Comparison of ENCODE assay signal across 8 cellular contexts in genomic region chr12:108734200-108734906, GRCh38. TPM values are rescaled to one million over a fixed set of nuclear protein-coding genes. Genes with fewer than 3 reads are reported as not detected.
DNase-seq lines count a peak whose midpoint lies in the region; ATAC-seq and TF ChIP-seq lines count a peak whose summit lies in the region.

No MANE protein-coding gene starts in this region.

- H3K4me3 ChIP-seq in BLaER1 treated with 17β-estradiol and CSF1 and Interleukin-3, amounts not matched to agents 10 nM and 100 nM, result no peak overlapping the region
- no peak overlapping the region for H3K4me3 ChIP-seq in tibial nerve

- no peaks in the 10 kb centered on the region; the same call in 1 of the 2 replicates for H3K27me3 Mint-ChIP-seq in WTC11 (ENCODE audit: low read depth)
- peaks cover 12 to 20% (median 13%) of the 10 kb centered on the region in 3 donors for H3K27me3 Mint-ChIP-seq in immature natural killer cell (ENCODE audit: low read depth in 3 of 3)

- TF ChIP-seq CTCF in WTC11 (IDR thresholded peaks at IDR 0.05) (no peak), tibial nerve (IDR thresholded peaks at IDR 0.05) (no peak)

- H3K9me3 Mint-ChIP-seq in WTC11 (peaks cover 7% of the 10 kb centered on the region), immature natural killer cell (no peaks in the 10 kb centered on the region)

- TF ChIP-seq POLR2A in tibial nerve (IDR thresholded peaks at IDR 0.05), result no peak

- peak; percentile 75 for DNase-seq in HK-2 (ENCODE audit: unreplicated experiment)
- DNase-seq in WTC11 (ENCODE audit: low spot score), result no peak
- DNase-seq in immature natural killer cell, result no peak
- no peak for DNase-seq in tibial nerve (ENCODE audit: low spot score in 2 of 2)
- DNase-seq in HEK293T (ENCODE audit: extremely low spot score), result no peak
- no peak for DNase-seq in ecto neural progenitor cell (ENCODE audit: low spot score)

- no peaks in the 10 kb centered on the region for H3K9me3 ChIP-seq in BLaER1 treated with 17β-estradiol and CSF1 and Interleukin-3, amounts not matched to agents 10 nM and 100 nM (replicated peaks in 1 of 11)
- H3K9me3 ChIP-seq in tibial nerve, result no peaks in the 10 kb centered on the region

- no peaks in the 10 kb centered on the region for H3K27me3 ChIP-seq in BLaER1 treated with 17β-estradiol and CSF1 and Interleukin-3, amounts not matched to agents 10 nM and 100 nM
- H3K27me3 ChIP-seq in tibial nerve, result no peaks in the 10 kb centered on the region

- TF ChIP-seq EP300 in tibial nerve (IDR thresholded peaks at IDR 0.05), result no peak

- 44 to 45% methylated on average over 9 of the region's 9 CpGs for whole genome bisulfite sequencing in tibial nerve, 2 donors

- H3K36me3 Mint-ChIP-seq in WTC11 (no peaks in the 10 kb centered on the region), immature natural killer cell (no peaks in the 10 kb centered on the region)

- H3K4me3 Mint-ChIP-seq in WTC11, result no peak overlapping the region
- peak overlapping the region in 1 of 5 donors; percentile 15 for H3K4me3 Mint-ChIP-seq in immature natural killer cell

- CTCF ChIA-PET in WTC11 (lab: Charles Lee), result no interaction called here
- CTCF ChIA-PET in HEK293T (lab: Yijun Ruan, JAX), result no interaction called here

- H3K36me3 ChIP-seq in BLaER1 treated with 17β-estradiol and CSF1 and Interleukin-3, amounts not matched to agents 10 nM and 100 nM, result no peaks in the 10 kb centered on the region
- H3K36me3 ChIP-seq in tibial nerve, result no peaks in the 10 kb centered on the region

- H3K27ac ChIP-seq in BLaER1 treated with 17β-estradiol and CSF1 and Interleukin-3, amounts not matched to agents 10 nM and 100 nM, result peak overlapping the region in 4 of 11 experiments; percentile 2 to 74 (median 61); a peak in 7 of 22 replicates
- peak overlapping the region; percentile 48 to 99 (median 74) for H3K27ac ChIP-seq in tibial nerve

- peaks cover 22% of the 10 kb centered on the region for H3K4me1 Mint-ChIP-seq in WTC11
- H3K4me1 Mint-ChIP-seq in immature natural killer cell, result peaks cover 23 to 24% of the 10 kb centered on the region in 2 donors

- H3K4me2 ChIP-seq in BLaER1 treated with 17β-estradiol and CSF1 and Interleukin-3, amounts not matched to agents 10 nM and 100 nM, result peak overlapping the region in 6 of 11 experiments; percentile 9 to 83 (median 70); a peak in 10 of 22 replicates

- peak overlapping the region in 4 of 11 experiments; percentile 24 to 57 (median 28); a peak in 4 of 22 replicates for H3K9ac ChIP-seq in BLaER1 treated with 17β-estradiol and CSF1 and Interleukin-3, amounts not matched to agents 10 nM and 100 nM

- H3K4me1 ChIP-seq in BLaER1 treated with 17β-estradiol and CSF1 and Interleukin-3, amounts not matched to agents 10 nM and 100 nM, result peaks cover 13 to 44% (median 24%) of the 10 kb centered on the region in 10 experiments
- H3K4me1 ChIP-seq in tibial nerve, result peaks cover 0 to 24% (median 9%) of the 10 kb centered on the region in 4 donors

- H3K27ac Mint-ChIP-seq in WTC11, result peak overlapping the region; percentile 74; the same call in 1 of the 2 replicates
- peak overlapping the region in 5 of 6 donors; percentile 22 to 61 (median 53) for H3K27ac Mint-ChIP-seq in immature natural killer cell

- POLR2A ChIA-PET in WTC11 (lab: Charles Lee) (interaction anchor here (0.7 to 0.9 kb wide), 2 partner anchors 36 to 69 kb away, joined by 3 read pairs; no protein-coding TSS in a partner anchor), HEK293T (lab: Yijun Ruan, JAX) (no interaction called here)

- peaks cover 0 to 17% (median 7%) of the 10 kb centered on the region in 11 experiments; a peak in 10 of 22 replicates for H4K20me1 ChIP-seq in BLaER1 treated with 17β-estradiol and CSF1 and Interleukin-3, amounts not matched to agents 10 nM and 100 nM

- no peak for ATAC-seq in WTC11
- no peak for ATAC-seq in GM18858 (IDR thresholded peaks at IDR 0.05; ENCODE audit: unreplicated experiment)

TF ChIP-seq in WTC11, 78 proteins besides CTCF, POLR2A, EP300 and RAD21 (continues in another document):
- TF ChIP-seq ZNF281 (CRISPR knock-in tag; IDR thresholded peaks at IDR 0.05) (no peak), TP53 (CRISPR knock-in tag; IDR thresholded peaks at IDR 0.05) (no peak), NFE2L1 (CRISPR knock-in tag; IDR thresholded peaks at IDR 0.05) (no peak), ZMAT4 (CRISPR knock-in tag; IDR thresholded peaks at IDR 0.05) (no peak), FOXK1 (CRISPR knock-in tag; IDR thresholded peaks at IDR 0.05) (no peak), ETV6 (CRISPR knock-in tag; IDR thresholded peaks at IDR 0.05) (no peak), USF2 (CRISPR knock-in tag; IDR thresholded peaks at IDR 0.05) (no peak)

TF ChIP-seq in HEK293T, 16 proteins besides CTCF, POLR2A, EP300 and RAD21:
- no peak for TF ChIP-seq CTBP1 (IDR thresholded peaks at IDR 0.05; ENCODE audit: borderline replicate concordance)
- TF ChIP-seq PKNOX1 (IDR thresholded peaks at IDR 0.05), result no peak
- TF ChIP-seq FOXK2 (IDR thresholded peaks at IDR 0.05), result no peak
- no peak for TF ChIP-seq FOXA1 (IDR thresholded peaks at IDR 0.05)
- no peak for TF ChIP-seq BHLHE40 (IDR thresholded peaks at IDR 0.05; ENCODE audit: borderline replicate concordance)
- TF ChIP-seq ARNT (IDR thresholded peaks at IDR 0.05), result no peak
- TF ChIP-seq L3MBTL2 (conservative IDR thresholded peaks at IDR 0.05), result no peak
- TF ChIP-seq TARDBP (IDR thresholded peaks at IDR 0.05), result no peak
- TF ChIP-seq SP1 (IDR thresholded peaks at IDR 0.05), result no peak
- TF ChIP-seq FOXM1 (IDR thresholded peaks at IDR 0.05; ENCODE audit: borderline replicate concordance), result no peak

RNA-seq across cellular contexts. Expression of gene CORO1C, which starts 3.0 kb away (rescaled TPM):
- 108 to 114 TPM (median 113 TPM) in 3 replicates for total RNA-seq in WTC11 (2021)
- polyA plus RNA-seq in immature natural killer cell, result 10 to 100 TPM; 31.8 to 80.0 (median 32.1) TPM
- total RNA-seq in tibial nerve, result 100 to 1,000 TPM; 110 to 181 (median 158) TPM
